Comparison of ENCODE assay signal across 2 cellular contexts in genomic region chr6:137383287-137383686, GRCh38.
TF ChIP-seq lines count a peak whose summit lies in the region.

No MANE protein-coding gene starts in this region.

TF ChIP-seq in HEK293, 187 proteins besides CTCF, POLR2A, EP300 and RAD21:
- peak; percentile 63; the same call in 1 of the 2 replicates for TF ChIP-seq ZNF366 (tag by site-specific recombination; conservative IDR thresholded peaks at IDR 0.05)

TF ChIP-seq in K562, 482 proteins besides CTCF, POLR2A, EP300 and RAD21:
- TF ChIP-seq ZNF512 (tag; IDR thresholded peaks at IDR 0.05), result peak; percentile 57
TF ChIP-seq in K562: peak in this region for 1; not testable (repeated sequence) for 481.
